In genomic region chr7:156347132-156347531, GRCh38 we compare ENCODE assay signal across 17 cellular contexts.
DNase-seq lines count a peak whose midpoint lies in the region; ATAC-seq and TF ChIP-seq lines count a peak whose summit lies in the region.
"Had no signal": no experiment of that assay in that cellular context is flagged by ENCODE, and none has a peak within 500 bp of the region (broad histone marks: within the 10 kb centered on the region; RNA-seq: fewer than 3 reads in every experiment).

No MANE protein-coding gene starts in this region.

- peak overlapping the region; percentile 7 for H3K4me3 Mint-ChIP-seq in MCF 10A (ENCODE audit: unreplicated experiment)
- H3K4me3 Mint-ChIP-seq: CD4-positive, alpha-beta T cell; HFFc6 had no signal

- peak; percentile 54 for ATAC-seq in SK-N-SH treated with all-trans-retinoic acid at 6 μM for 48 hours
- peak; percentile 61 for ATAC-seq in esophagus mucosa
- ATAC-seq: A549, HCT116 had no signal

- no peaks in the 10 kb centered on the region for H3K27me3 Mint-ChIP-seq in MCF 10A (ENCODE audit: insufficient read depth, unreplicated experiment)
- H3K27me3 Mint-ChIP-seq: CD4-positive, alpha-beta T cell had no signal

- H3K4me1 ChIP-seq in mammary epithelial cell (ENCODE audit: insufficient read depth, low read length): no peaks in the 10 kb centered on the region
- H3K4me1 ChIP-seq: A549, Caco-2 had no signal

- no peak overlapping the region for H3K27ac Mint-ChIP-seq in MCF 10A (ENCODE audit: low read depth, unreplicated experiment)
- H3K27ac Mint-ChIP-seq: CD4-positive, alpha-beta T cell; HFFc6 had no signal

- H3K27me3 ChIP-seq in mammary epithelial cell (ENCODE audit: insufficient read depth, low read length): no peaks in the 10 kb centered on the region

- DNase-seq in MCF 10A (ENCODE audit: unreplicated experiment): no peak
- DNase-seq in mammary epithelial cell: no peak
- DNase-seq in effector CD4-positive, alpha-beta T cell: no peak
- no peak for DNase-seq in activated T-cell treated with anti-CD3 and anti-CD28 coated beads, Interleukin-2, amount 50 U/mL, for 1 hour
- DNase-seq in activated gamma-delta T cell (lab: John Stamatoyannopoulos, UW): no peak
- DNase-seq: AML-193; Caco-2; CD4-positive, alpha-beta T cell; GOT3; H7; HFFc6 had no signal

- no peaks in the 10 kb centered on the region for H3K36me3 ChIP-seq in mammary epithelial cell (ENCODE audit: insufficient read depth, low read length)

- in situ Hi-C loops in mammary epithelial cell (cut with MboI; ENCODE audit: low sequenced_read_pairs in 2 of 2): no loop called here

- H3K27ac ChIP-seq in mammary epithelial cell (ENCODE audit: insufficient read depth, low read depth, low read length): no peak overlapping the region
- H3K27ac ChIP-seq: 22Rv1, A549, C4-2B had no signal

- H3K4me2 ChIP-seq in mammary epithelial cell (ENCODE audit: insufficient read depth, low read depth, low read length): no peak overlapping the region
- H3K4me2 ChIP-seq: A549 had no signal

- H3K9ac ChIP-seq in mammary epithelial cell (ENCODE audit: insufficient read depth, low read length): no peak overlapping the region

- H3K4me3 ChIP-seq in mammary epithelial cell (replicated peaks in 1 of 3; ENCODE audit: insufficient read depth in 1 of 3, low read depth in 2 of 3, low read length in 3 of 3): no peak overlapping the region
- H3K4me3 ChIP-seq: A549 had no signal

- CTCF ChIA-PET in MCF 10A (lab: Yijun Ruan, JAX) (no interaction called here), mammary epithelial cell (lab: Charles Lee; ENCODE audit: low non-redundant PET) (no interaction called here)

- H2AFZ ChIP-seq in mammary epithelial cell (ENCODE audit: low read depth, low read length): no peak overlapping the region

- intact Hi-C loops in MCF 10A (cut with micrococcal nuclease) (no loop called here), mammary epithelial cell (cut with micrococcal nuclease) (no loop called here)

- H3K4me1 Mint-ChIP-seq in MCF 10A (ENCODE audit: insufficient read depth, unreplicated experiment): no peaks in the 10 kb centered on the region

- POLR2A ChIA-PET in MCF 10A (lab: Yijun Ruan, JAX): no interaction called here

- no peak for TF ChIP-seq CTCF in MCF 10A (IDR thresholded peaks at IDR 0.05; ENCODE audit: unreplicated experiment)
- no peak for TF ChIP-seq CTCF in mammary epithelial cell (conservative IDR thresholded peaks at IDR 0.05 in 1 of 2, IDR thresholded peaks at IDR 0.05 in 1 of 2; ENCODE audit: extremely low read depth in 1 of 2, insufficient read depth in 1 of 2, low read depth in 1 of 2, low read length in 2 of 2)

- no peaks in the 10 kb centered on the region for H4K20me1 ChIP-seq in mammary epithelial cell (ENCODE audit: insufficient read depth, low read length)

- no peaks in the 10 kb centered on the region for H3K36me3 Mint-ChIP-seq in MCF 10A (ENCODE audit: insufficient read depth, unreplicated experiment)

- WGBS in mammary epithelial cell (ENCODE audit: low coverage, missing lambda C conversion rate): under 1% methylated on average over 12 of the region's 12 CpGs

- BruUV-seq in MCF 10A (replicated peaks; lab: Mats Ljungman, UMichigan) (no TSS peak), mammary epithelial cell (replicated peaks; lab: Mats Ljungman, UMichigan) (no TSS peak)

- H3K9me3 ChIP-seq in mammary epithelial cell (replicated peaks; ENCODE audit: insufficient read depth, low read length): peaks cover 28% of the 10 kb centered on the region
- H3K9me3 ChIP-seq: A549 had no signal

- H3K79me2 ChIP-seq in mammary epithelial cell (ENCODE audit: insufficient read depth, low read length): no peaks in the 10 kb centered on the region

- dilution Hi-C loops in mammary epithelial cell (cut with HindIII; ENCODE audit: low sequenced_read_pairs): no loop called here

- H3K9me3 Mint-ChIP-seq in MCF 10A (ENCODE audit: unreplicated experiment): no peaks in the 10 kb centered on the region
- H3K9me3 Mint-ChIP-seq: CD4-positive, alpha-beta T cell had no signal

TF ChIP-seq in SK-N-SH treated with all-trans-retinoic acid at 6 μM for 48 hours, 23 proteins besides CTCF, POLR2A, EP300 and RAD21:
- TF ChIP-seq SNAI2 (CRISPR knock-in tag; IDR thresholded peaks at IDR 0.05): no peak
- TF ChIP-seq TCF4 (CRISPR knock-in tag; IDR thresholded peaks at IDR 0.05; ENCODE audit: borderline replicate concordance): no peak
- TF ChIP-seq ZC3H10 (CRISPR knock-in tag; IDR thresholded peaks at IDR 0.05): no peak
- TF ChIP-seq BACH2 (CRISPR knock-in tag; IDR thresholded peaks at IDR 0.05; ENCODE audit: borderline replicate concordance): no peak
- no peak for TF ChIP-seq ZFP30 (CRISPR knock-in tag; IDR thresholded peaks at IDR 0.05)
- TF ChIP-seq PPARA (CRISPR knock-in tag; IDR thresholded peaks at IDR 0.05; ENCODE audit: borderline replicate concordance): no peak
TF ChIP-seq in SK-N-SH treated with all-trans-retinoic acid at 6 μM for 48 hours: peak in this region for 0.
